In the genomic region with DNA sequence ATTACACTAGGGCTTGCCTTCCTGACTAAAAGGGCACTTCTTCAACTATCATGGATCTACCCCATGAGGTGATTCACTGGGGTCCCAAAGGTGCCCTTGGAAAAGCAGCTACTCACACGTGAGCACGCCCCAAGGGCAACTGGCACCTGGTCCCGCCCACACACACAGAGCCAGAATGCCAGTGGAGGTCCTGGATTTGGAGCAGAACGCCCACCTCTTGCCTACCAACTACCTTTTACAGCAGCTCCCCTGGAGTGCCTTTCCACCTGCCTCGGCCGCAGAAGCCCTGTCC, we compare ENCODE assay signal across 8 cellular contexts. TPM values are rescaled to one million over a fixed set of nuclear protein-coding genes. Genes with fewer than 3 reads are reported as not detected.
DNase-seq lines count a peak whose midpoint lies in the region; ATAC-seq, FAIRE-seq and TF ChIP-seq lines count a peak whose summit lies in the region.

No MANE protein-coding gene starts in this region.

- peaks cover 4% of the 10 kb centered on the region; the same call in 1 of the 2 replicates for H3K9me3 Mint-ChIP-seq in WTC11
- no peaks in the 10 kb centered on the region for H3K9me3 Mint-ChIP-seq in stimulated activated effector memory CD8-positive, alpha-beta T cell treated with anti-CD3 and anti-CD28 coated beads, Interleukin-12 subunit alpha, Interleukin-12 subunit beta, amount 100 ng/mL, for 72 hours

- ATAC-seq in WTC11, result no peak
- no peak for ATAC-seq in stimulated activated effector memory CD8-positive, alpha-beta T cell treated with anti-CD3 and anti-CD28 coated beads, Interleukin-12 subunit alpha, Interleukin-12 subunit beta, amount 100 ng/mL, for 72 hours
- no peak for ATAC-seq in HG02852 (IDR thresholded peaks at IDR 0.05; ENCODE audit: unreplicated experiment)

- H3K4me1 ChIP-seq in kidney (ENCODE audit: control insufficient read depth in 1 of 2, insufficient read depth in 1 of 2, low read depth in 1 of 2, low read length in 2 of 2), result peaks cover 8 to 20% of the 10 kb centered on the region in 2 donors

- peak overlapping the region in 1 of 2 donors; percentile 48 for H3K9ac ChIP-seq in kidney (ENCODE audit: low read length in 2 of 2)

- FAIRE-seq in kidney (lab: Jason Lieb, UNC), result no peak
- no peak for FAIRE-seq in HTR-8/SVneo (lab: Jason Lieb, UNC)

- peak; percentile 5 for DNase-seq in NCI-H146 (lab: John Stamatoyannopoulos, UW)
- DNase-seq in NCI-H146 treated with DMSO at 0.1 percent for 48 hours (lab: John Stamatoyannopoulos, UW; ENCODE audit: unreplicated experiment), result no peak
- no peak for DNase-seq in WTC11 (ENCODE audit: low spot score)
- no peak for DNase-seq in kidney
- no peak for DNase-seq in stimulated activated effector memory CD8-positive, alpha-beta T cell treated with anti-CD3 and anti-CD28 coated beads, Interleukin-12 subunit alpha, Interleukin-12 subunit beta, amount 100 ng/mL, for 72 hours (ENCODE audit: low spot score in 2 of 2)
- DNase-seq in HTR-8/SVneo (ENCODE audit: insufficient read length, low spot score), result no peak
- DNase-seq in OCI-M2 (lab: John Stamatoyannopoulos, UW; ENCODE audit: unreplicated experiment), result no peak

- H3K36me3 ChIP-seq in kidney (ENCODE audit: control insufficient read depth in 1 of 2, insufficient read depth in 2 of 2, low read length in 2 of 2), result no peaks in the 10 kb centered on the region

- peak overlapping the region in 1 of 2 donors; percentile 20 for H3K4me3 ChIP-seq in kidney (ENCODE audit: low read length in 2 of 2)

- H3K27me3 Mint-ChIP-seq in WTC11 (ENCODE audit: low read depth), result peaks cover 24% of the 10 kb centered on the region

- H3K4me3 Mint-ChIP-seq in WTC11, result peak overlapping the region; percentile 92
- H3K4me3 Mint-ChIP-seq in stimulated activated effector memory CD8-positive, alpha-beta T cell treated with anti-CD3 and anti-CD28 coated beads, Interleukin-12 subunit alpha, Interleukin-12 subunit beta, amount 100 ng/mL, for 72 hours, result peak overlapping the region; percentile 75

- H3K4me1 Mint-ChIP-seq in WTC11, result peaks cover 29% of the 10 kb centered on the region
- peaks cover 20% of the 10 kb centered on the region for H3K4me1 Mint-ChIP-seq in stimulated activated effector memory CD8-positive, alpha-beta T cell treated with anti-CD3 and anti-CD28 coated beads, Interleukin-12 subunit alpha, Interleukin-12 subunit beta, amount 100 ng/mL, for 72 hours

- POLR2A ChIA-PET in WTC11 (lab: Charles Lee), result no interaction called here

- TF ChIP-seq CTCF in WTC11 (IDR thresholded peaks at IDR 0.05) (no peak), kidney (IDR thresholded peaks at IDR 0.05; ENCODE audit: borderline replicate concordance, extremely low read depth, insufficient read depth) (no peak)

- H3K27ac ChIP-seq in kidney (ENCODE audit: low read depth in 2 of 2, low read length in 2 of 2), result peak overlapping the region; percentile 82 to 84

- H3K36me3 Mint-ChIP-seq in WTC11, result peaks cover 5% of the 10 kb centered on the region; the same call in 1 of the 2 replicates
- no peaks in the 10 kb centered on the region for H3K36me3 Mint-ChIP-seq in stimulated activated effector memory CD8-positive, alpha-beta T cell treated with anti-CD3 and anti-CD28 coated beads, Interleukin-12 subunit alpha, Interleukin-12 subunit beta, amount 100 ng/mL, for 72 hours

- CTCF ChIA-PET in WTC11 (lab: Charles Lee), result no interaction called here

- no peaks in the 10 kb centered on the region for H3K9me3 ChIP-seq in kidney (ENCODE audit: control insufficient read depth in 1 of 2, low read length in 2 of 2)

- intact Hi-C loops in kidney (cut with DNase I), result loop anchor here (10.0 kb wide), 1 partner anchor 105 kb away; no protein-coding TSS in a partner anchor

- H3K27ac Mint-ChIP-seq in WTC11, result no peak overlapping the region
- no peak overlapping the region for H3K27ac Mint-ChIP-seq in stimulated activated effector memory CD8-positive, alpha-beta T cell treated with anti-CD3 and anti-CD28 coated beads, Interleukin-12 subunit alpha, Interleukin-12 subunit beta, amount 100 ng/mL, for 72 hours

TF ChIP-seq in WTC11, 78 proteins besides CTCF, POLR2A, EP300 and RAD21:
- TF ChIP-seq TCF7 (CRISPR knock-in tag; IDR thresholded peaks at IDR 0.05; ENCODE audit: low read depth) (no peak), ETV6 (CRISPR knock-in tag; IDR thresholded peaks at IDR 0.05) (no peak), SOX15 (CRISPR knock-in tag; IDR thresholded peaks at IDR 0.05) (no peak), NFE2L1 (CRISPR knock-in tag; IDR thresholded peaks at IDR 0.05) (no peak)
- TF ChIP-seq, protein P1, sequence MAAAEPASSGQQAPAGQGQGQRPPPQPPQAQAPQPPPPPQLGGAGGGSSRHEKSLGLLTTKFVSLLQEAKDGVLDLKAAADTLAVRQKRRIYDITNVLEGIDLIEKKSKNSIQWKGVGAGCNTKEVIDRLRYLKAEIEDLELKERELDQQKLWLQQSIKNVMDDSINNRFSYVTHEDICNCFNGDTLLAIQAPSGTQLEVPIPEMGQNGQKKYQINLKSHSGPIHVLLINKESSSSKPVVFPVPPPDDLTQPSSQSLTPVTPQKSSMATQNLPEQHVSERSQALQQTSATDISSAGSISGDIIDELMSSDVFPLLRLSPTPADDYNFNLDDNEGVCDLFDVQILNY (CRISPR knock-in tag; IDR thresholded peaks at IDR 0.05), result no peak
- TF ChIP-seq, protein P2, sequence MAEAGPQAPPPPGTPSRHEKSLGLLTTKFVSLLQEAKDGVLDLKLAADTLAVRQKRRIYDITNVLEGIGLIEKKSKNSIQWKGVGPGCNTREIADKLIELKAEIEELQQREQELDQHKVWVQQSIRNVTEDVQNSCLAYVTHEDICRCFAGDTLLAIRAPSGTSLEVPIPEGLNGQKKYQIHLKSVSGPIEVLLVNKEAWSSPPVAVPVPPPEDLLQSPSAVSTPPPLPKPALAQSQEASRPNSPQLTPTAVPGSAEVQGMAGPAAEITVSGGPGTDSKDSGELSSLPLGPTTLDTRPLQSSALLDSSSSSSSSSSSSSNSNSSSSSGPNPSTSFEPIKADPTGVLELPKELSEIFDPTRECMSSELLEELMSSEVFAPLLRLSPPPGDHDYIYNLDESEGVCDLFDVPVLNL (CRISPR knock-in tag; IDR thresholded peaks at IDR 0.05; ENCODE audit: borderline replicate concordance, low read depth), result no peak
- TF ChIP-seq, protein P3, sequence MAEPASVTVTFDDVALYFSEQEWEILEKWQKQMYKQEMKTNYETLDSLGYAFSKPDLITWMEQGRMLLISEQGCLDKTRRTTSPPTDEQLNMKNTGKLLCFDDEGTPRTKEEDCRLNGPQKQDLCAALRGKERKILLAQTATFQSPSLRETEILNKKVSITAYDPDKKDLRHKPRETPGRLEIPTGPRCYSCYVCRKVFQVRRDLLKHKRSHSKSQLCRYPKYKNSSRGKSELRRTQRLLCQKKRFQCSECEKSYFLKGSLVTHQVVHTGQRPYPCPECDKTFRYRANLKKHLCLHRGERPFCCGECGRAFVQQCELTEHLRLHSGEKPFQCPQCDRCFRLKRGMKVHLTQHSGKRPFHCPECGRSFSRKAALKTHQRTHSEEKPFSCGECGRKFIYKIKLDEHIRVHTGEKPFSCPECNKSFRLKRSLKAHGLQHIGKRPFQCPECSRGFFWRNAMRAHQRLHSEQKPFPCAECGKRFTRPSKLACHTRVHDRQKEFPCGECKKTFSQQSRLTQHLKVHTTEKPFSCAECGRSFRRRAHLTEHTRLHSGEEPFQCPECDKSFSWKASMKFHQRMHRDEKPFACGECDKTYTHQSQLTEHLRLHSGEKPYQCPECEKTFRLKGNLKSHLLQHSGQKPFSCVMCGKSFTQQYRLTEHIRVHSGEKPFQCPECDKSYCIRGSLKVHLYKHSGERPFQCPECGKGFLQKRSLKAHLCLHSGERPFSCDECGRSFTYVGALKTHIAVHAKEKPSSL (CRISPR knock-in tag; conservative IDR thresholded peaks at IDR 0.05), result no peak

RNA-seq across cellular contexts. Expression of a gene that starts 1.8 kb away (rescaled TPM):
- 28.0 to 41.2 TPM (median 28.6 TPM) in 3 replicates for total RNA-seq in WTC11 (2021)
- total RNA-seq in kidney, result 78.3 TPM
- polyA plus RNA-seq in kidney (ENCODE audit: insufficient read depth, low read depth, low replicate concordance), result 55.9 TPM
